8 cellular contexts compared by ENCODE assay signal in genomic region chr2:152134488-152135280, GRCh38. TPM values are rescaled to one million over a fixed set of nuclear protein-coding genes. Genes with fewer than 3 reads are reported as not detected.
DNase-seq lines count a peak whose midpoint lies in the region; ATAC-seq and TF ChIP-seq lines count a peak whose summit lies in the region.

No MANE protein-coding gene starts in this region.

- DNase-seq in Caki2 (ENCODE audit: low read depth) (peak; percentile 19), mammary epithelial cell (peak; percentile 17), kidney glomerular epithelial cell (lab: John Stamatoyannopoulos, UW) (no peak), head of caudate nucleus (no peak), HuH-7.5 (ENCODE audit: low spot score) (no peak)

- H3K36me3 ChIP-seq in mammary epithelial cell (ENCODE audit: insufficient read depth, low read length) = peaks cover under 1% of the 10 kb centered on the region

- intact Hi-C loops in mammary epithelial cell (cut with micrococcal nuclease) (no loop called here), head of caudate nucleus (cut with DNase I) (no loop called here)

- CTCF ChIA-PET in mammary epithelial cell (lab: Charles Lee; ENCODE audit: low non-redundant PET) = no interaction called here

- no peaks in the 10 kb centered on the region for H3K4me1 ChIP-seq in mammary epithelial cell (ENCODE audit: insufficient read depth, low read length)

- H3K9me3 Mint-ChIP-seq in stimulated activated memory B cell treated with anti-CD40 and anti-IgM and Interleukin-4, amounts not matched to agents 10 μg/mL and 1 μg/mL and 100 μg/mL, for 72 hours = no peaks in the 10 kb centered on the region

- H3K4me1 Mint-ChIP-seq in stimulated activated memory B cell treated with anti-CD40 and anti-IgM and Interleukin-4, amounts not matched to agents 10 μg/mL and 1 μg/mL and 100 μg/mL, for 72 hours = peaks cover 7% of the 10 kb centered on the region

- no peaks in the 10 kb centered on the region for H3K27me3 ChIP-seq in mammary epithelial cell (ENCODE audit: insufficient read depth, low read length)

- no peak overlapping the region for H3K4me3 Mint-ChIP-seq in stimulated activated memory B cell treated with anti-CD40 and anti-IgM and Interleukin-4, amounts not matched to agents 10 μg/mL and 1 μg/mL and 100 μg/mL, for 72 hours

- BruUV-seq in mammary epithelial cell (replicated peaks; lab: Mats Ljungman, UMichigan) = no TSS peak

- ATAC-seq in GM19452 (IDR thresholded peaks at IDR 0.05; ENCODE audit: unreplicated experiment) (peak; percentile 74), HG03432 (IDR thresholded peaks at IDR 0.05; ENCODE audit: unreplicated experiment) (peak; percentile 89)
- peak; percentile 61 for ATAC-seq in stimulated activated memory B cell treated with anti-CD40 and anti-IgM and Interleukin-4, amounts not matched to agents 10 μg/mL and 1 μg/mL and 100 μg/mL, for 72 hours

- in situ Hi-C loops in Caki2 (cut with HindIII; ENCODE audit: low pct_unique_long_range_greater_than_20kb, low sequenced_read_pairs) (no loop called here), mammary epithelial cell (cut with MboI; ENCODE audit: low sequenced_read_pairs in 2 of 2) (no loop called here)

- no peak overlapping the region for H2AFZ ChIP-seq in mammary epithelial cell (ENCODE audit: low read depth, low read length)

- no peak overlapping the region for H3K4me2 ChIP-seq in mammary epithelial cell (ENCODE audit: insufficient read depth, low read depth, low read length)

- H3K9me3 ChIP-seq in mammary epithelial cell (replicated peaks; ENCODE audit: insufficient read depth, low read length) = no peaks in the 10 kb centered on the region

- no peak overlapping the region for H3K27ac ChIP-seq in mammary epithelial cell (ENCODE audit: insufficient read depth, low read depth, low read length)

- no peaks in the 10 kb centered on the region for H3K27me3 Mint-ChIP-seq in stimulated activated memory B cell treated with anti-CD40 and anti-IgM and Interleukin-4, amounts not matched to agents 10 μg/mL and 1 μg/mL and 100 μg/mL, for 72 hours

- dilution Hi-C loops in mammary epithelial cell (cut with HindIII; ENCODE audit: low sequenced_read_pairs) = no loop called here

- TF ChIP-seq CTCF in mammary epithelial cell (conservative IDR thresholded peaks at IDR 0.05 in 1 of 2, IDR thresholded peaks at IDR 0.05 in 1 of 2; ENCODE audit: extremely low read depth in 1 of 2, insufficient read depth in 1 of 2, low read depth in 1 of 2, low read length in 2 of 2) = no peak

- H3K4me3 ChIP-seq in mammary epithelial cell (replicated peaks in 1 of 3; ENCODE audit: insufficient read depth in 1 of 3, low read depth in 2 of 3, low read length in 3 of 3) = no peak overlapping the region

- 98% methylated on average over 5 of the region's 5 CpGs for WGBS in mammary epithelial cell (ENCODE audit: low coverage, missing lambda C conversion rate)

- H3K9ac ChIP-seq in mammary epithelial cell (ENCODE audit: insufficient read depth, low read length) = no peak overlapping the region

- H3K27ac Mint-ChIP-seq in stimulated activated memory B cell treated with anti-CD40 and anti-IgM and Interleukin-4, amounts not matched to agents 10 μg/mL and 1 μg/mL and 100 μg/mL, for 72 hours = peak overlapping the region; percentile 42

- H3K79me2 ChIP-seq in mammary epithelial cell (ENCODE audit: insufficient read depth, low read length) = no peaks in the 10 kb centered on the region

- H4K20me1 ChIP-seq in mammary epithelial cell (ENCODE audit: insufficient read depth, low read length) = no peaks in the 10 kb centered on the region

- peaks cover 37% of the 10 kb centered on the region for H3K36me3 Mint-ChIP-seq in stimulated activated memory B cell treated with anti-CD40 and anti-IgM and Interleukin-4, amounts not matched to agents 10 μg/mL and 1 μg/mL and 100 μg/mL, for 72 hours

RNA-seq across cellular contexts. Expression of gene CACNB4, which starts 35.8 kb away (rescaled TPM):
- total RNA-seq in Caki2 (2014; rRNA removed; shearing (Covaris generic); ENCODE audit: low replicate concordance) = 0.10 and 0.17 TPM in 2 replicates
- under 1 TPM in 1 of 2 donors, not detected in 1; 0.17 TPM for total RNA-seq in mammary epithelial cell
- polyA plus RNA-seq in mammary epithelial cell = not detected
- polyA minus RNA-seq in mammary epithelial cell = not detected

RNA-seq across cellular contexts. Expression of gene STAM2, which starts 40.9 kb away (rescaled TPM):
- 14.0 and 20.9 TPM in 2 replicates for total RNA-seq in Caki2 (2014; rRNA removed; shearing (Covaris generic); ENCODE audit: low replicate concordance)
- total RNA-seq in mammary epithelial cell = 10 to 100 TPM; 23.8 to 27.3 TPM
- 6.8 TPM for polyA plus RNA-seq in mammary epithelial cell
- 3.2 TPM for polyA minus RNA-seq in mammary epithelial cell

Comparison
In these comparisons a context has a peak if more than half of its experiments do, and no peak if none do; other contexts are left out.
1. DNase-seq: peak in Caki2 (single experiment) and mammary epithelial cell (single experiment); none in kidney glomerular epithelial cell (single experiment), head of caudate nucleus (0 of 42) and HuH-7.5 (single experiment).
2. Peak in every context shown above with its lines, with median percentiles within 50 percentile points of each other: ATAC-seq.